In genomic region chr6:31791324-31792089, GRCh38 we compare ENCODE assay signal across 8 cellular contexts. TPM values are rescaled to one million over a fixed set of nuclear protein-coding genes. Genes with fewer than 3 reads are reported as not detected.
A peak's percentile ranks its signal among the peaks of the same experiment; 100 is the strongest.
DNase-seq lines count a peak whose midpoint lies in the region; ATAC-seq and TF ChIP-seq lines count a peak whose summit lies in the region.

No MANE protein-coding gene starts in this region.

- peaks cover 0 to 8% (median 0%) of the 10 kb centered on the region in 3 donors for H3K36me3 ChIP-seq in Peyer's patch
- peaks cover 5% of the 10 kb centered on the region for H3K36me3 ChIP-seq in mucosa of descending colon (ENCODE audit: low read depth)

- peaks cover 11% of the 10 kb centered on the region for H3K36me3 Mint-ChIP-seq in chondrocyte (ENCODE audit: low read depth)

- H3K4me1 ChIP-seq in Peyer's patch (peaks cover 0 to 15% (median 9%) of the 10 kb centered on the region in 4 donors), mucosa of descending colon (ENCODE audit: low read depth) (peaks cover 15% of the 10 kb centered on the region)

- H3K27ac ChIP-seq in Peyer's patch: peak overlapping the region in 1 of 4 donors; percentile 46

- DNase-seq in NCI-H2196 (lab: John Stamatoyannopoulos, UW; ENCODE audit: unreplicated experiment): peak; percentile 37
- DNase-seq in NCI-H2196 treated with DMSO at 0.1 percent for 48 hours (lab: John Stamatoyannopoulos, UW; ENCODE audit: unreplicated experiment): no peak
- no peak for DNase-seq in HFF-Myc (ENCODE audit: extremely low read depth, low read depth)
- DNase-seq in Peyer's patch: peak in 1 of 3 donors; percentile 50
- no peak for DNase-seq in chondrocyte (ENCODE audit: low spot score)
- peak in 1 of 3 donors; percentile 72 for DNase-seq in mucosa of descending colon

- no peaks in the 10 kb centered on the region for H3K27me3 ChIP-seq in Peyer's patch

- peaks cover 25% of the 10 kb centered on the region for H3K4me1 Mint-ChIP-seq in chondrocyte (ENCODE audit: low read depth)

- ATAC-seq in mucosa of descending colon: no peak
- no peak for ATAC-seq in GM19467 (IDR thresholded peaks at IDR 0.05; ENCODE audit: unreplicated experiment)
- ATAC-seq in HG02870 (IDR thresholded peaks at IDR 0.05; ENCODE audit: unreplicated experiment): no peak

- peak; percentile 78 for TF ChIP-seq CTCF in HFF-Myc (IDR thresholded peaks at IDR 0.05; ENCODE audit: low read depth, low read length, missing control alignments)
- TF ChIP-seq CTCF in Peyer's patch (IDR thresholded peaks at IDR 0.05): peak in 4 of 6 experiments; percentile 43 to 54 (median 48)
- TF ChIP-seq CTCF in chondrocyte (IDR thresholded peaks at IDR 0.05): peak; percentile 79
- peak; percentile 31 for TF ChIP-seq CTCF in mucosa of descending colon (IDR thresholded peaks at IDR 0.05)

- peak overlapping the region; percentile 62 for H3K27ac Mint-ChIP-seq in chondrocyte (ENCODE audit: unreplicated experiment)

- intact Hi-C loops in mucosa of descending colon (cut with DNase I, micrococcal nuclease): no loop called here

- H3K4me3 Mint-ChIP-seq in chondrocyte (ENCODE audit: unreplicated experiment): no peak overlapping the region

- H3K4me3 ChIP-seq in HFF-Myc (replicated peaks; ENCODE audit: low read depth, low read length) (no peak overlapping the region), Peyer's patch (no peak overlapping the region), mucosa of descending colon (no peak overlapping the region)

- no peak for TF ChIP-seq POLR2A in Peyer's patch (IDR thresholded peaks at IDR 0.05)

- no peaks in the 10 kb centered on the region for H3K27me3 Mint-ChIP-seq in chondrocyte (ENCODE audit: low read depth)

- H3K9me3 ChIP-seq in Peyer's patch (no peaks in the 10 kb centered on the region), mucosa of descending colon (no peaks in the 10 kb centered on the region)

- H3K9me3 Mint-ChIP-seq in chondrocyte (ENCODE audit: low read depth): no peaks in the 10 kb centered on the region

RNA-seq across cellular contexts. Expression of gene VARS1, which starts 4.0 kb away (rescaled TPM):
- total RNA-seq in Peyer's patch (10 to 100 TPM; 33.9 to 53.6 (median 44.7) TPM), chondrocyte (71.1 to 101 TPM (median 71.9 TPM) in 3 replicates), mucosa of descending colon (10 to 100 TPM; 41.7 to 65.8 (median 45.0) TPM)

RNA-seq across cellular contexts. Expression of gene VWA7, which starts 14.4 kb away (rescaled TPM):
- total RNA-seq in Peyer's patch (10 to 100 TPM in 3 of 4 donors, not detected in 1; 16.8 to 26.0 (median 19.7) TPM), chondrocyte (0.15 to 0.62 TPM (median 0.17 TPM) in 3 replicates), mucosa of descending colon (1 to 10 TPM; 5.9 to 8.2 (median 6.9) TPM)

RNA-seq across cellular contexts. Expression of gene LSM2, which starts 15.3 kb away (rescaled TPM):
- total RNA-seq in Peyer's patch (10 to 100 TPM; 11.8 to 42.9 (median 19.1) TPM), chondrocyte (35.0 to 42.5 TPM (median 35.7 TPM) in 3 replicates), mucosa of descending colon (10 to 100 TPM; 21.7 to 35.5 (median 33.8) TPM)

RNA-seq across cellular contexts. Expression of gene HSPA1L, which starts 23.6 kb away (rescaled TPM):
- 1 to 10 TPM in 2 of 4 donors, under 1 TPM in 1, not detected in 1; 0.88 to 1.7 (median 1.5) TPM for total RNA-seq in Peyer's patch
- 0.89 to 1.5 TPM (median 1.00 TPM) in 3 replicates for total RNA-seq in chondrocyte
- total RNA-seq in mucosa of descending colon: 1 to 10 TPM; 1.2 to 3.4 (median 1.3) TPM

RNA-seq across cellular contexts. Expression of gene HSPA1A, which starts 23.8 kb away (rescaled TPM):
- total RNA-seq in Peyer's patch (100 to 1,000 TPM in 1 of 4 donors, 10 to 100 TPM in 3; 38.1 to 123 (median 67.0) TPM), chondrocyte (23.0 to 46.3 TPM (median 46.2 TPM) in 3 replicates), mucosa of descending colon (100 to 1,000 TPM in 2 of 3 donors, 10 to 100 TPM in 1; 73.6 to 274 (median 107) TPM)
